Comparison of ENCODE assay signal across 18 cellular contexts in genomic region chr5:115463985-115464384, GRCh38.
A peak's percentile ranks its signal among the peaks of the same experiment; 100 is the strongest.
DNase-seq lines count a peak whose midpoint lies in the region; ATAC-seq, FAIRE-seq and TF ChIP-seq lines count a peak whose summit lies in the region.
"Had no signal": no experiment of that assay in that cellular context is flagged by ENCODE, and none has a peak within 500 bp of the region (broad histone marks: within the 10 kb centered on the region; RNA-seq: fewer than 3 reads in every experiment).

No MANE protein-coding gene starts in this region.

- intact Hi-C loops in HCT116 (cut with micrococcal nuclease) (loop anchor here (5.0 kb wide), 2 partner anchors 68 to 82 kb away; no protein-coding TSS in a partner anchor), K562 (cut with micrococcal nuclease) (no loop called here)

- H3K36me3 ChIP-seq in HCT116 (ENCODE audit: control insufficient read depth in 1 of 2, insufficient read depth in 2 of 2, low read length in 2 of 2) (no peaks in the 10 kb centered on the region), K562 (ENCODE audit: control insufficient read depth, insufficient read depth, low read length) (no peaks in the 10 kb centered on the region)
- H3K36me3 ChIP-seq: BE2C, HAP-1 had no signal

- BruUV-seq in HCT116 (replicated peaks; lab: Mats Ljungman, UMichigan) (no TSS peak), K562 (replicated peaks; lab: Mats Ljungman, UMichigan) (no TSS peak)

- WGBS in K562 (ENCODE audit: insufficient coverage, low coverage, missing lambda C conversion rate) = 0% methylated on average over 1 of the region's 1 CpG

- POLR2A ChIA-PET in HCT116 (lab: Charles Lee) (no interaction called here), K562 (lab: Yijun Ruan, JAX) (interaction anchor here (0.6 kb wide), 1 partner anchor 9 kb away, joined by 3 read pairs; no protein-coding TSS in a partner anchor)

- no peak overlapping the region for H3K4me3 ChIP-seq in HCT116 (replicated peaks in 1 of 2; ENCODE audit: low read depth in 1 of 2, low read length in 2 of 2)
- H3K4me3 ChIP-seq in K562 = no peak overlapping the region
- H3K4me3 ChIP-seq: HAP-1 had no signal

- TF ChIP-seq RAD21 in HCT116 (IDR thresholded peaks at IDR 0.05; ENCODE audit: low read depth) = no peak
- no peak for TF ChIP-seq RAD21 in K562 (CRISPR knock-in tag; conservative IDR thresholded peaks at IDR 0.05 in 1 of 2, IDR thresholded peaks at IDR 0.05 in 1 of 2)

- TF ChIP-seq CTCF in HCT116 (IDR thresholded peaks at IDR 0.05 in 2 of 3, conservative IDR thresholded peaks at IDR 0.05 in 1 of 3; ENCODE audit: borderline replicate concordance in 1 of 3, insufficient read depth in 1 of 3, low read depth in 2 of 3, low read length in 2 of 3) (no peak), K562 (IDR thresholded peaks at IDR 0.05 in 2 of 3, conservative IDR thresholded peaks at IDR 0.05 in 1 of 3; ENCODE audit: insufficient read depth in 2 of 3, low read depth in 1 of 3, low read length in 3 of 3) (no peak)

- H4K20me1 ChIP-seq in HCT116 (ENCODE audit: insufficient read depth) (no peaks in the 10 kb centered on the region), K562 (replicated peaks; ENCODE audit: control insufficient read depth, insufficient read depth, low read length) (no peaks in the 10 kb centered on the region)

- peak; percentile 67; the same call in 1 of the 2 replicates for TF ChIP-seq EP300 in K562 (IDR thresholded peaks at IDR 0.05; ENCODE audit: low read length)

- H3K27me3 ChIP-seq in HCT116 (ENCODE audit: insufficient read depth, low read length) (no peaks in the 10 kb centered on the region), K562 (ENCODE audit: control insufficient read depth in 2 of 2, insufficient read depth in 2 of 2, low read length in 2 of 2) (no peaks in the 10 kb centered on the region)

- ATAC-seq in HCT116 = no peak
- peak; percentile 49; the same call in 2 of the 3 replicates for ATAC-seq in K562
- ATAC-seq: HepG2 had no signal

- in situ Hi-C loops in K562 (cut with MboI) = no loop called here

- no peak overlapping the region for H3K27ac ChIP-seq in HCT116 (ENCODE audit: low read depth, low read length)
- no peak overlapping the region for H3K27ac ChIP-seq in K562 (ENCODE audit: extremely low read depth, low read depth, low read length)

- H3K9me3 ChIP-seq in HCT116 (ENCODE audit: control insufficient read depth in 1 of 2, insufficient read depth in 1 of 2, low read depth in 1 of 2, low read length in 2 of 2) (no peaks in the 10 kb centered on the region), K562 (replicated peaks; ENCODE audit: control insufficient read depth, insufficient read depth, low read depth, low read length) (no peaks in the 10 kb centered on the region)
- H3K9me3 ChIP-seq: BE2C, HAP-1 had no signal

- no peaks in the 10 kb centered on the region; the same call in 1 of the 2 replicates for H3K9me2 ChIP-seq in HCT116 (ENCODE audit: insufficient read depth)

- H3K9ac ChIP-seq in HCT116 (ENCODE audit: low read length) = peak overlapping the region; percentile 33
- H3K9ac ChIP-seq in K562 (ENCODE audit: insufficient read depth in 1 of 2, low read depth in 2 of 2, low read length in 2 of 2) = no peak overlapping the region

- TF ChIP-seq POLR2A in HCT116 (IDR thresholded peaks at IDR 0.05; ENCODE audit: borderline replicate concordance, extremely low read depth, insufficient read depth, insufficient read length) = no peak
- no peak for TF ChIP-seq POLR2A in K562 (conservative IDR thresholded peaks at IDR 0.05)

- RAD21 ChIA-PET in HCT116 (lab: Charles Lee; ENCODE audit: low non-redundant PET in 1 of 2, low total read pairs in 2 of 2, uncharacterized antibody in 2 of 2, unreplicated experiment in 2 of 2) = no interaction called here

- H3K9me1 ChIP-seq in K562 (ENCODE audit: control insufficient read depth, insufficient read depth, low read length) = no peaks in the 10 kb centered on the region

- H3K4me2 ChIP-seq in HCT116 (ENCODE audit: low read length) = peak overlapping the region; percentile 26
- no peak overlapping the region for H3K4me2 ChIP-seq in K562 (ENCODE audit: insufficient read depth, low read length)

- FAIRE-seq in K562 (lab: Jason Lieb, UNC) = peak; percentile 51
- FAIRE-seq: HepG2 had no signal

- CTCF ChIA-PET in HCT116 (lab: Charles Lee) = no interaction called here
- CTCF ChIA-PET in K562 (lab: Yijun Ruan, JAX; ENCODE audit: low intra/inter-chr PET ratio) = no interaction called here

- no peak for DNase-seq in HCT116 (ENCODE audit: low read depth, low spot score)
- DNase-seq in NCI-H226 = peak; percentile 26
- DNase-seq in K562 (ENCODE audit: extremely low read depth in 1 of 4, low spot score in 3 of 4) = peak in 2 of 4 experiments; percentile 18 to 28
- DNase-seq in myocyte (ENCODE audit: low read depth) = peak; percentile 70
- DNase-seq in kidney tubule cell (ENCODE audit: low spot score) = no peak
- DNase-seq in iPS-NIHi11 (ENCODE audit: low spot score) = no peak
- no peak for DNase-seq in SW 1271 (lab: John Stamatoyannopoulos, UW)
- DNase-seq: BE2C; CD4-positive, alpha-beta T cell; DMS79; Karpas-422; MM.1S; NCI-H1092 treated with DMSO at 0.1 percent for 48 hours; NCI-H2081 treated with DMSO at 0.1 percent for 48 hours; NCI-H524 treated with DMSO at 0.1 percent for 48 hours; RPMI8226 had no signal

- H2AFZ ChIP-seq in HCT116 (ENCODE audit: low read depth, low read length, poor library complexity, severe bottlenecking) (peak overlapping the region; percentile 65), K562 (ENCODE audit: low read depth, low read length) (no peak overlapping the region)

- H3K79me2 ChIP-seq in HCT116 (ENCODE audit: insufficient read depth, low read length) = no peaks in the 10 kb centered on the region
- no peaks in the 10 kb centered on the region for H3K79me2 ChIP-seq in K562 (ENCODE audit: control insufficient read depth, insufficient read depth, low read length)

- H3K4me1 ChIP-seq in HCT116 (ENCODE audit: control insufficient read depth in 1 of 2, insufficient read depth in 2 of 2, low read length in 2 of 2) = peaks cover 25 to 81% of the 10 kb centered on the region in 2 experiments
- H3K4me1 ChIP-seq in K562 (replicated peaks in 1 of 2; ENCODE audit: control insufficient read depth in 2 of 2, insufficient read depth in 2 of 2, low read length in 2 of 2) = no peaks in the 10 kb centered on the region
- H3K4me1 ChIP-seq: BE2C, HAP-1 had no signal

TF ChIP-seq in HCT116, 20 proteins besides CTCF, POLR2A, EP300 and RAD21 (continues in another document):
- TF ChIP-seq SP1 (IDR thresholded peaks at IDR 0.05; ENCODE audit: low read depth) (no peak), EZH2 (IDR thresholded peaks at IDR 0.05) (no peak), SRF (IDR thresholded peaks at IDR 0.05; ENCODE audit: low read depth) (no peak), REST (IDR thresholded peaks at IDR 0.05; ENCODE audit: low read depth) (no peak)

TF ChIP-seq in K562, 482 proteins besides CTCF, POLR2A, EP300 and RAD21 (continues in another document):
- TF ChIP-seq ZBTB11 (CRISPR knock-in tag; IDR thresholded peaks at IDR 0.05) (peak in 1 of 3 experiments; percentile 75; a peak in 2 of 6 replicates), SIRT6 (IDR thresholded peaks at IDR 0.05; ENCODE audit: low read depth, low read length) (no peak)

Comparison
In these comparisons a context has a peak if more than half of its experiments do, and no peak if none do; other contexts are left out.
1. DNase-seq: peak in NCI-H226 (single experiment) and myocyte (single experiment); none in HCT116 (single experiment), kidney tubule cell (single experiment), iPS-NIHi11 (single experiment) and SW 1271 (0 of 2).
2. Of the 22 proteins assayed by ChIP-seq in both K562 and HCT116: peak only in K562: FOSL1 and POLR2AphosphoS5; only in HCT116: none; in both: none; in neither: 20.